Comparison of ENCODE assay signal across 16 cellular contexts in the genomic region with DNA sequence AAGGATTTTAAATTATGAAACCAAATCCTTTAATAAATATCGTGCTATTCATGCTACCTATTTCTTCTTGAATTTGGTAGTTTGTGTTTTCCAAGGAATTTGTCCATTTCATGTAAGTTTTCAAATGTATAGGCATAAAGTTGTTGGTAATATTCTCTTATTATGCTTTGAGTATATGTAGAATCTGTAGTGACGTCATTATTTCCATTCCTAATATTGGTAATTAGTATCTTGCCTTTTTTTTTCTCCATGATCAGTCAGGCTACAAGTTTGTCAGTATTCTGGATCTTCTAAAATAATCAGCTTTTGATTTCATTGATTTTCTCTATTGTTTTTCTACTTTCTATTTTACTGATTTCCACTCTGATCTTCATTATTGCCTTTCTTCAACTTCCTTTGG.
"Had no signal": no experiment of that assay in that cellular context is flagged by ENCODE, and none has a peak within 500 bp of the region (broad histone marks: within the 10 kb centered on the region; RNA-seq: fewer than 3 reads in every experiment).

No MANE protein-coding gene starts in this region.

- H3K27me3 ChIP-seq: esophagus muscularis mucosa, gastrocnemius medialis, heart right ventricle, right atrium auricular region, tibial artery, upper lobe of left lung, uterus had no signal

- H3K4me3 Mint-ChIP-seq: naive thymus-derived CD8-positive, alpha-beta T cell; stimulated activated naive CD8-positive, alpha-beta T cell treated with anti-CD3 and anti-CD28 coated beads, Interleukin-15, Interleukin-2, amounts not matched to agents 100 ng/mL and 50 ng/mL, for 24 hours had no signal

- H3K36me3 ChIP-seq: esophagus muscularis mucosa, gastrocnemius medialis, heart right ventricle, right atrium auricular region, tibial artery, upper lobe of left lung, uterus had no signal

- H3K4me3 ChIP-seq: coronary artery, esophagus muscularis mucosa, gastrocnemius medialis, heart right ventricle, right atrium auricular region, tibial artery, upper lobe of left lung, uterus had no signal

- H3K27ac Mint-ChIP-seq: stimulated activated naive CD8-positive, alpha-beta T cell treated with anti-CD3 and anti-CD28 coated beads, Interleukin-15, Interleukin-2, amounts not matched to agents 100 ng/mL and 50 ng/mL, for 24 hours had no signal

- ATAC-seq: gastrocnemius medialis; heart right ventricle; naive thymus-derived CD8-positive, alpha-beta T cell had no signal

- H3K9me3 ChIP-seq: gastrocnemius medialis, upper lobe of left lung had no signal

- H3K27ac ChIP-seq: coronary artery, epithelial cell of prostate, esophagus muscularis mucosa, gastrocnemius medialis, heart right ventricle, right atrium auricular region, tibial artery, upper lobe of left lung, uterus had no signal

- DNase-seq: effector memory CD4-positive, alpha-beta T cell; gastrocnemius medialis; heart right ventricle; hypothalamus; kidney glomerular epithelial cell; naive thymus-derived CD8-positive, alpha-beta T cell; small intestine; stimulated activated CD4-positive, alpha-beta T cell treated with anti-CD3 and anti-CD28 coated beads, Interleukin-2, amount 100 ng/mL, for 48 hours; tibial artery; upper lobe of left lung; uterus had no signal

- H3K4me1 ChIP-seq: gastrocnemius medialis, right atrium auricular region, tibial artery, upper lobe of left lung, uterus had no signal
